Comparison of ENCODE assay signal across 1 cellular context in the genomic region with DNA sequence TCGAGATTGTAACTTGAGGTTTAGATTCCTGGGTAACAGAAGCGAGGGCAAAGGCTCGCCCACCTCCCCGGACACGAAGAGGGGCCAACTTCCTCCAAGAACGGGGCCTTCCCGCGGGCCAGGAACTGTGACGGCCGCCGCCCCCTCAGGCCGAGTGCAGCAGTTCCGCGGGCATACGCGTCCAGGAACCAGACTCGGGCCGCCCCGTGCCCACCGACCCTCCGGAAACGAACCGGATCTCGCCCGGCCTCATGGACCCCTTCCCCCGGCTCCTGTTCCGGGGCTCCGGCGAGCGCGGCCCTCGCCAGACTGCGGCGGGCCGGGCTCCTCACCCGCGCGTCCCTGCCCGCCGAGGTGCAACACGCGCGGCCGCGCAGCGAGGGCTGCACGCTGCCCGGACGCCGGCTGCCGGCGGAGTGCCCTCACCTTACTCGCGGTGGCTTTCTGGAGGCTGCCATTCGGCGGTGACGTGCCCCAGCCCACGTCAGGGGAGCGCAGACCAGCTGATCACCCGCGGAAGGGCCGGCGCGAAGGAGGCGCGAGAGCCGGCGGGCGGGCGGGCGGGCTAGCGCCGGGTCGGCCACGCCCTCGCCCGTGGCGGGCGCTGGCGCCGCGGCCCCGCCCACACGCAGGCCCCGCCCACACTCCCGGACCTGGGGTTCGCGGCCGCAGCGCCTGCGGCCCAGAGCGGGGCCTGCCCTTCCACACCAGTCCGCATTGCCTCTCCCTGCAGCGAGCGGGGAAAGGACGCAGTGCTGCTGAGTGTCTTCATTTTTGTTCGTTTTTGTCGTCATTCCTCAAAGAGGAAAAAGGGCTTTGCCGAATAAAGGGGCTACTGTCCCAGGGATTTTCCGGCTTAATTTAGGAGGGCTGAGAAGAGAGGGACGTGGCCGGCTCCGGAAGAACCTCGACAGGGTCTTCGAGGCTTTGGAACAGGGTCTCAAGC.
TF ChIP-seq lines count a peak whose summit lies in the region.

Gene XPNPEP1, minus strand, starts transcription at position 536 of the 946 bp plus-strand sequence. Its CDS starts 78 bp downstream, at position 458.

TF ChIP-seq in K562, 482 proteins besides CTCF, POLR2A, EP300 and RAD21 (continued from another document and continues in another):
- TF ChIP-seq, protein P1, sequence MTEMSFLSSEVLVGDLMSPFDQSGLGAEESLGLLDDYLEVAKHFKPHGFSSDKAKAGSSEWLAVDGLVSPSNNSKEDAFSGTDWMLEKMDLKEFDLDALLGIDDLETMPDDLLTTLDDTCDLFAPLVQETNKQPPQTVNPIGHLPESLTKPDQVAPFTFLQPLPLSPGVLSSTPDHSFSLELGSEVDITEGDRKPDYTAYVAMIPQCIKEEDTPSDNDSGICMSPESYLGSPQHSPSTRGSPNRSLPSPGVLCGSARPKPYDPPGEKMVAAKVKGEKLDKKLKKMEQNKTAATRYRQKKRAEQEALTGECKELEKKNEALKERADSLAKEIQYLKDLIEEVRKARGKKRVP (CRISPR knock-in tag; IDR thresholded peaks at IDR 0.05) = no peak
- TF ChIP-seq NFYB (IDR thresholded peaks at IDR 0.05; ENCODE audit: extremely low read depth, insufficient read length) = no peak
- no peak for TF ChIP-seq BMI1 (IDR thresholded peaks at IDR 0.05; ENCODE audit: low read length)
- TF ChIP-seq RREB1 (CRISPR knock-in tag; IDR thresholded peaks at IDR 0.05) = no peak
- no peak for TF ChIP-seq RHOXF2B (CRISPR knock-in tag; conservative IDR thresholded peaks at IDR 0.05)
- TF ChIP-seq, protein P2, sequence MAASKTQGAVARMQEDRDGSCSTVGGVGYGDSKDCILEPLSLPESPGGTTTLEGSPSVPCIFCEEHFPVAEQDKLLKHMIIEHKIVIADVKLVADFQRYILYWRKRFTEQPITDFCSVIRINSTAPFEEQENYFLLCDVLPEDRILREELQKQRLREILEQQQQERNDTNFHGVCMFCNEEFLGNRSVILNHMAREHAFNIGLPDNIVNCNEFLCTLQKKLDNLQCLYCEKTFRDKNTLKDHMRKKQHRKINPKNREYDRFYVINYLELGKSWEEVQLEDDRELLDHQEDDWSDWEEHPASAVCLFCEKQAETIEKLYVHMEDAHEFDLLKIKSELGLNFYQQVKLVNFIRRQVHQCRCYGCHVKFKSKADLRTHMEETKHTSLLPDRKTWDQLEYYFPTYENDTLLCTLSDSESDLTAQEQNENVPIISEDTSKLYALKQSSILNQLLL (CRISPR knock-in tag; IDR thresholded peaks at IDR 0.05; ENCODE audit: borderline replicate concordance) = no peak
- TF ChIP-seq RUNX1 (IDR thresholded peaks at IDR 0.05; ENCODE audit: low read depth) = no peak
- TF ChIP-seq AFF4 (CRISPR knock-in tag; IDR thresholded peaks at IDR 0.05) = no peak
- no peak for TF ChIP-seq ZNF121 (CRISPR knock-in tag; conservative IDR thresholded peaks at IDR 0.05)
- TF ChIP-seq NCOA2 (IDR thresholded peaks at IDR 0.05; ENCODE audit: partially characterized antibody in 2 of 2) = no peak
- peak; percentile 27; the same call in 1 of the 2 replicates for TF ChIP-seq EGR1 (conservative IDR thresholded peaks at IDR 0.05)
- no peak for TF ChIP-seq NCOR1 (IDR thresholded peaks at IDR 0.05)
- peak; percentile 29 to 91 (median 90) for TF ChIP-seq YY1 (IDR thresholded peaks at IDR 0.05; ENCODE audit: borderline replicate concordance in 1 of 3, control insufficient read depth in 1 of 3, extremely low read depth in 1 of 3, insufficient read depth in 3 of 3, insufficient read length in 1 of 3, insufficient replicate concordance in 2 of 3, low read depth in 1 of 3, low read length in 2 of 3)
- no peak for TF ChIP-seq ZNF76 (CRISPR knock-in tag; IDR thresholded peaks at IDR 0.05; ENCODE audit: borderline replicate concordance)
- TF ChIP-seq CHCHD3 (CRISPR knock-in tag; IDR thresholded peaks at IDR 0.05) = no peak
- no peak for TF ChIP-seq NCOA4 (IDR thresholded peaks at IDR 0.05; ENCODE audit: partially characterized antibody)
- no peak for TF ChIP-seq ZBTB2 (IDR thresholded peaks at IDR 0.05)
- no peak for TF ChIP-seq ZKSCAN1 (IDR thresholded peaks at IDR 0.05; ENCODE audit: low read depth, low read length)
- no peak for TF ChIP-seq YBX1 (IDR thresholded peaks at IDR 0.05)
- TF ChIP-seq POLR2B (IDR thresholded peaks at IDR 0.05; ENCODE audit: low read depth, partially characterized antibody) = peak; percentile 43
- TF ChIP-seq PYGO2 (tag; IDR thresholded peaks at IDR 0.05) = no peak
- no peak for TF ChIP-seq PCBP2 (IDR thresholded peaks at IDR 0.05; ENCODE audit: low read depth, low read length, poor library complexity, severe bottlenecking)
- TF ChIP-seq HNRNPLL (IDR thresholded peaks at IDR 0.05; ENCODE audit: low read depth, low read length, poor library complexity, severe bottlenecking) = no peak
- no peak for TF ChIP-seq RBM22 (IDR thresholded peaks at IDR 0.05; ENCODE audit: low read depth, low read length, poor library complexity, severe bottlenecking)
- no peak for TF ChIP-seq DIDO1 (tag; IDR thresholded peaks at IDR 0.05; ENCODE audit: low read depth)
- peak; percentile 64 for TF ChIP-seq SUPT5H (IDR thresholded peaks at IDR 0.05)
- no peak for TF ChIP-seq JUN (IDR thresholded peaks at IDR 0.05; ENCODE audit: borderline replicate concordance, low read depth, low read length)
- no peak for TF ChIP-seq JUN (CRISPR knock-in tag; IDR thresholded peaks at IDR 0.05; ENCODE audit: borderline replicate concordance)
- TF ChIP-seq U2AF1 (optimal IDR thresholded peaks at IDR 0.05; ENCODE audit: low read depth, low read length) = no peak
- no peak for TF ChIP-seq HDAC6 (IDR thresholded peaks at IDR 0.05; ENCODE audit: low read depth, low read length)
- no peak for TF ChIP-seq BDP1 (IDR thresholded peaks at IDR 0.05; ENCODE audit: insufficient read depth, insufficient read length)
- no peak for TF ChIP-seq ZBTB5 (IDR thresholded peaks at IDR 0.05)
- no peak for TF ChIP-seq SMC3 (conservative IDR thresholded peaks at IDR 0.05; ENCODE audit: insufficient read depth, low read depth, low read length)
- TF ChIP-seq PHB2 (IDR thresholded peaks at IDR 0.05; ENCODE audit: low read depth) = no peak
- TF ChIP-seq MTA2 (IDR thresholded peaks at IDR 0.05; ENCODE audit: low read depth) = no peak
- TF ChIP-seq SIN3B (IDR thresholded peaks at IDR 0.05; ENCODE audit: low read depth) = peak; percentile 69
- TF ChIP-seq PTBP1 (IDR thresholded peaks at IDR 0.05; ENCODE audit: low read depth, low read length) = no peak
- no peak for TF ChIP-seq BHLHE40 (IDR thresholded peaks at IDR 0.05; ENCODE audit: low read length)
- no peak for TF ChIP-seq ZNF134 (CRISPR knock-in tag; conservative IDR thresholded peaks at IDR 0.05)
- no peak for TF ChIP-seq ADNP (tag; IDR thresholded peaks at IDR 0.05)
- no peak for TF ChIP-seq ILK (tag; IDR thresholded peaks at IDR 0.05; ENCODE audit: borderline replicate concordance, low read depth)
- no peak for TF ChIP-seq COPS2 (conservative IDR thresholded peaks at IDR 0.05)
- TF ChIP-seq ZNF551 (CRISPR knock-in tag; IDR thresholded peaks at IDR 0.05) = no peak
- no peak for TF ChIP-seq CHAMP1 (IDR thresholded peaks at IDR 0.05)
- TF ChIP-seq RBM17 (IDR thresholded peaks at IDR 0.05; ENCODE audit: borderline replicate concordance, low read depth, low read length) = no peak
